ENCODE assay signal across 15 cellular contexts in genomic region chr12:1481326-1481725, GRCh38.
A peak's percentile ranks its signal among the peaks of the same experiment; 100 is the strongest.
DNase-seq lines count a peak whose midpoint lies in the region; ATAC-seq and TF ChIP-seq lines count a peak whose summit lies in the region.
"Had no signal": no experiment of that assay in that cellular context is flagged by ENCODE, and none has a peak within 500 bp of the region (broad histone marks: within the 10 kb centered on the region; RNA-seq: fewer than 3 reads in every experiment).

No MANE protein-coding gene starts in this region.

- no peak overlapping the region for H2BK15ac ChIP-seq in H9 (ENCODE audit: low read depth, low read length)

- H3K4me2 ChIP-seq in H9 (ENCODE audit: insufficient read depth, insufficient read length, low read length), result no peak overlapping the region
- peak overlapping the region; percentile 46 for H3K4me2 ChIP-seq in hepatocyte
- no peak overlapping the region for H3K4me2 ChIP-seq in OCI-LY7 (ENCODE audit: low read length)

- H3K79me1 ChIP-seq in H9 (ENCODE audit: insufficient read depth, low read depth, low read length, poor library complexity, severe bottlenecking), result no peaks in the 10 kb centered on the region

- no peaks in the 10 kb centered on the region for H3K36me3 ChIP-seq in adipocyte (ENCODE audit: control insufficient read depth, insufficient read depth, low read length, severe bottlenecking)
- H3K36me3 ChIP-seq in hepatocyte (replicated peaks; ENCODE audit: insufficient read depth, low read depth), result no peaks in the 10 kb centered on the region
- H3K36me3 ChIP-seq in thoracic aorta, result no peaks in the 10 kb centered on the region
- H3K36me3 ChIP-seq in upper lobe of right lung, result no peaks in the 10 kb centered on the region
- no peaks in the 10 kb centered on the region for H3K36me3 ChIP-seq in OCI-LY7 (ENCODE audit: insufficient read depth, low read length)

- no peak overlapping the region for H3T11ph ChIP-seq in H9 (ENCODE audit: low read length)

- no CpG with 5 or more reads among the region's 5 CpGs for WGBS in H9 (ENCODE audit: extremely low coverage, insufficient read length, low lambda C conversion rate)
- WGBS in hepatocyte (ENCODE audit: low lambda C conversion rate, missing lambda C conversion rate), result 37% methylated on average over 5 of the region's 5 CpGs

- no peak for ATAC-seq in thoracic aorta (ENCODE audit: insufficient number of reproducible peaks, low FRiP score, low read depth)
- no peak for ATAC-seq in upper lobe of right lung
- no peak for ATAC-seq in GM19463 (IDR thresholded peaks at IDR 0.05; ENCODE audit: unreplicated experiment)

- no peak overlapping the region for H2AK5ac ChIP-seq in H9 (ENCODE audit: insufficient read length, low read length)

- H3K4me3 ChIP-seq in adipocyte (ENCODE audit: low read length) (no peak overlapping the region), hepatocyte (no peak overlapping the region), thoracic aorta (no peak overlapping the region), upper lobe of right lung (no peak overlapping the region), OCI-LY7 (ENCODE audit: low read depth, low read length, poor library complexity, severe bottlenecking) (no peak overlapping the region)

- H3K9me3 Mint-ChIP-seq in H9, result no peaks in the 10 kb centered on the region

- H3K23me2 ChIP-seq in H9 (ENCODE audit: insufficient read length, low read depth, low read length, poor library complexity, severe bottlenecking), result no peaks in the 10 kb centered on the region

- H3K27ac ChIP-seq in H9 (ENCODE audit: insufficient read length, low read depth, low read length), result no peak overlapping the region
- peak overlapping the region; percentile 9 for H3K27ac ChIP-seq in hepatocyte
- H3K27ac ChIP-seq in thoracic aorta, result peak overlapping the region; percentile 7 to 33
- H3K27ac ChIP-seq in upper lobe of right lung, result no peak overlapping the region
- no peak overlapping the region for H3K27ac ChIP-seq in OCI-LY7 (ENCODE audit: low read depth, low read length, poor library complexity, severe bottlenecking)
- H3K27ac ChIP-seq: C4-2B had no signal

- no peaks in the 10 kb centered on the region for H3K27me3 Mint-ChIP-seq in H9 (ENCODE audit: low read depth)

- H3K23ac ChIP-seq in H9 (ENCODE audit: insufficient read length, low read depth, low read length), result no peak overlapping the region

- H3K27ac Mint-ChIP-seq in H9, result 0 out of 7 replicates have a peak overlapping the region, but pooled peaks of 2 of the 3 experiments have one; percentile 5 to 10

- H3K4me1 ChIP-seq in H9 (ENCODE audit: insufficient read depth, low read length) (no peaks in the 10 kb centered on the region), adipocyte (ENCODE audit: control insufficient read depth, insufficient read depth, low read length) (peaks cover 9% of the 10 kb centered on the region), hepatocyte (ENCODE audit: insufficient read depth) (no peaks in the 10 kb centered on the region), thoracic aorta (ENCODE audit: control insufficient read depth in 1 of 2, low read depth in 2 of 2) (peaks cover 0 to 16% of the 10 kb centered on the region in 2 donors), upper lobe of right lung (no peaks in the 10 kb centered on the region), OCI-LY7 (ENCODE audit: insufficient read depth, low read length, poor library complexity, severe bottlenecking) (no peaks in the 10 kb centered on the region)

- H3K79me2 ChIP-seq in H9 (ENCODE audit: insufficient read depth, low read length), result no peaks in the 10 kb centered on the region
- H3K79me2 ChIP-seq in hepatocyte, result no peaks in the 10 kb centered on the region
- no peaks in the 10 kb centered on the region for H3K79me2 ChIP-seq in OCI-LY7 (ENCODE audit: insufficient read depth, low read depth, low read length)

- BruUV-seq in OCI-LY7 (replicated peaks; lab: Mats Ljungman, UMichigan), result no TSS peak

- H3K14ac ChIP-seq in H9 (ENCODE audit: insufficient read depth, low read length), result no peak overlapping the region

- no peak overlapping the region for H4K8ac ChIP-seq in H9 (replicated peaks; ENCODE audit: insufficient read length, low read depth, low read length)

- H2AFZ ChIP-seq in H9 (ENCODE audit: low read length) (no peak overlapping the region), hepatocyte (no peak overlapping the region), OCI-LY7 (ENCODE audit: low read length) (no peak overlapping the region)

- no peak overlapping the region for H2BK20ac ChIP-seq in H9 (ENCODE audit: low read depth, low read length, poor library complexity, severe bottlenecking)

- no peak overlapping the region for H3K56ac ChIP-seq in H9 (ENCODE audit: insufficient read length, low read depth, low read length)

- H3K36me3 Mint-ChIP-seq in H9 (ENCODE audit: insufficient read depth in 1 of 3, low read depth in 3 of 3), result no peaks in the 10 kb centered on the region

- POLR2A ChIA-PET in OCI-LY7 (lab: Charles Lee), result no interaction called here

- TF ChIP-seq CTCF in H9 (conservative IDR thresholded peaks at IDR 0.05) (no peak), hepatocyte (IDR thresholded peaks at IDR 0.05; ENCODE audit: poor library complexity) (no peak), thoracic aorta (IDR thresholded peaks at IDR 0.05) (no peak), upper lobe of right lung (IDR thresholded peaks at IDR 0.05) (no peak), OCI-LY7 (conservative IDR thresholded peaks at IDR 0.05; ENCODE audit: low read length) (no peak)

- no peak overlapping the region for H4K91ac ChIP-seq in H9 (ENCODE audit: insufficient read length, low read depth, low read length)

- H3K9me3 ChIP-seq in H9 (ENCODE audit: control insufficient read depth, low read depth, low read length), result no peaks in the 10 kb centered on the region
- no peaks in the 10 kb centered on the region for H3K9me3 ChIP-seq in adipocyte (ENCODE audit: control insufficient read depth, low read length)
- H3K9me3 ChIP-seq in hepatocyte (ENCODE audit: low read depth), result no peaks in the 10 kb centered on the region
- no peaks in the 10 kb centered on the region for H3K9me3 ChIP-seq in thoracic aorta
- H3K9me3 ChIP-seq in upper lobe of right lung, result no peaks in the 10 kb centered on the region
- no peaks in the 10 kb centered on the region for H3K9me3 ChIP-seq in OCI-LY7 (ENCODE audit: low read length)

- H3K18ac ChIP-seq in H9 (ENCODE audit: insufficient read length, low read depth, low read length), result no peak overlapping the region

- H2BK12ac ChIP-seq in H9 (ENCODE audit: insufficient read length, low read depth, low read length), result no peak overlapping the region

- H3K4ac ChIP-seq in H9 (ENCODE audit: low read depth, low read length), result no peak overlapping the region

- peak overlapping the region; percentile 55 for H2BK120ac ChIP-seq in H9 (ENCODE audit: low read depth, low read length, poor library complexity, severe bottlenecking)

- H3K9me2 ChIP-seq in hepatocyte (replicated peaks; ENCODE audit: insufficient read depth), result no peaks in the 10 kb centered on the region
- H3K9me2 ChIP-seq in OCI-LY7 (ENCODE audit: insufficient read depth, low read length), result no peaks in the 10 kb centered on the region

- H4K5ac ChIP-seq in H9 (ENCODE audit: insufficient read length, low read depth, low read length), result no peak overlapping the region

- no peak overlapping the region for H3K9ac ChIP-seq in H9 (ENCODE audit: extremely low read depth, insufficient read length, low read length)
- H3K9ac ChIP-seq in adipocyte (ENCODE audit: low read length), result no peak overlapping the region

- H3K4me1 Mint-ChIP-seq in H9, result peaks cover 7 to 13% of the 10 kb centered on the region in 2 experiments

- H2BK5ac ChIP-seq in H9 (ENCODE audit: insufficient read length, low read length), result no peak overlapping the region

- no peaks in the 10 kb centered on the region for H3K27me3 ChIP-seq in H9 (ENCODE audit: insufficient read depth, low read length)
- H3K27me3 ChIP-seq in adipocyte (replicated peaks; ENCODE audit: control insufficient read depth, insufficient read depth, low read length), result no peaks in the 10 kb centered on the region
- no peaks in the 10 kb centered on the region for H3K27me3 ChIP-seq in hepatocyte
- H3K27me3 ChIP-seq in thoracic aorta (replicated peaks; ENCODE audit: insufficient read depth), result no peaks in the 10 kb centered on the region
- no peaks in the 10 kb centered on the region for H3K27me3 ChIP-seq in upper lobe of right lung

- CTCF ChIA-PET in OCI-LY7 (lab: Charles Lee; ENCODE audit: unreplicated experiment), result no interaction called here

- no peak overlapping the region for H3K4me3 Mint-ChIP-seq in H9

- DNase-seq in H9 (no peak), adipocyte (ENCODE audit: low read depth) (peak; percentile 45), hepatocyte (ENCODE audit: low spot score) (no peak), thoracic aorta (ENCODE audit: low spot score) (no peak), upper lobe of right lung (no peak), OCI-LY7 (ENCODE audit: low spot score) (no peak)
- DNase-seq: COR-L47, GF-D8, GOT3, KBM-7, NCI-H1436, NCI-H2029, NCI-H748 treated with DMSO at 0.1 percent for 48 hours had no signal

- H4K20me1 ChIP-seq in H9 (ENCODE audit: control insufficient read depth, insufficient read depth, insufficient read length) (no peaks in the 10 kb centered on the region), hepatocyte (ENCODE audit: insufficient read depth, poor library complexity, severe bottlenecking) (no peaks in the 10 kb centered on the region), OCI-LY7 (ENCODE audit: insufficient read depth, low read length) (no peaks in the 10 kb centered on the region)

- intact Hi-C loops in upper lobe of right lung (cut with DNase I), result no loop called here
- intact Hi-C loops in OCI-LY7 (cut with micrococcal nuclease; ENCODE audit: unreplicated experiment), result no loop called here

Comparison
In these comparisons a context has a peak if more than half of its experiments do, and no peak if none do; other contexts are left out.
1. H3K27ac ChIP-seq: peak in hepatocyte (single experiment) and thoracic aorta (2 of 2); none in H9 (single experiment), upper lobe of right lung (single experiment) and OCI-LY7 (single experiment).